ENCODE assay signal across 10 cellular contexts in genomic region chr14:72535485-72535884, GRCh38.
DNase-seq lines count a peak whose midpoint lies in the region; ATAC-seq and TF ChIP-seq lines count a peak whose summit lies in the region.
"Had no signal": no experiment of that assay in that cellular context is flagged by ENCODE, and none has a peak within 500 bp of the region (broad histone marks: within the 10 kb centered on the region; RNA-seq: fewer than 3 reads in every experiment).

No MANE protein-coding gene starts in this region.

- peaks cover 0 to 5% of the 10 kb centered on the region in 2 donors for H3K27me3 Mint-ChIP-seq in CD8-positive, alpha-beta memory T cell
- H3K27me3 Mint-ChIP-seq in effector memory CD8-positive, alpha-beta T cell, result peaks cover 13 to 16% of the 10 kb centered on the region in 2 donors

- H3K9me3 ChIP-seq in CD8-positive, alpha-beta memory T cell (ENCODE audit: low read length), result no peaks in the 10 kb centered on the region
- peaks cover 18% of the 10 kb centered on the region; the same call in 1 of the 2 replicates for H3K9me3 ChIP-seq in Loucy (ENCODE audit: insufficient read depth, low read depth, low read length)

- H3K4me2 ChIP-seq in Loucy (ENCODE audit: low read depth, low read length, poor library complexity, severe bottlenecking), result peak overlapping the region; percentile 53

- no peaks in the 10 kb centered on the region for H3K27me3 ChIP-seq in CD8-positive, alpha-beta memory T cell (ENCODE audit: insufficient read depth, low read length, poor library complexity, severe bottlenecking)
- no peaks in the 10 kb centered on the region for H3K27me3 ChIP-seq in Loucy (ENCODE audit: insufficient read depth, low read length, poor library complexity, severe bottlenecking)

- no peak overlapping the region for H3K27ac ChIP-seq in CD8-positive, alpha-beta memory T cell (ENCODE audit: low read depth, low read length)

- H3K9me3 Mint-ChIP-seq in CD8-positive, alpha-beta memory T cell, result peaks cover 4 to 12% (median 5%) of the 10 kb centered on the region in 5 donors
- H3K9me3 Mint-ChIP-seq in effector memory CD8-positive, alpha-beta T cell, result no peaks in the 10 kb centered on the region

- POLR2A ChIA-PET in CD8-positive, alpha-beta memory T cell (lab: Charles Lee), result interaction anchor here (0.8 kb wide), 1 partner anchor 170 kb away, joined by 4 read pairs; no protein-coding TSS in a partner anchor

- H3K9me2 ChIP-seq in Loucy (replicated peaks; ENCODE audit: low read depth, low read length), result no peaks in the 10 kb centered on the region

- no peaks in the 10 kb centered on the region for H3K79me2 ChIP-seq in Loucy (ENCODE audit: insufficient read depth, low read length)

- no peak overlapping the region for H3K9ac ChIP-seq in Loucy (ENCODE audit: low read depth, low read length, poor library complexity, severe bottlenecking)

- peak overlapping the region in 6 of 7 donors; percentile 23 to 64 (median 41) for H3K4me3 Mint-ChIP-seq in CD8-positive, alpha-beta memory T cell
- peak overlapping the region; percentile 37 to 64 for H3K4me3 Mint-ChIP-seq in effector memory CD8-positive, alpha-beta T cell

- no peak for TF ChIP-seq CTCF in Loucy (conservative IDR thresholded peaks at IDR 0.05; ENCODE audit: low read length)

- H3K4me1 ChIP-seq in CD8-positive, alpha-beta memory T cell (ENCODE audit: insufficient read depth, low read length), result peaks cover 54% of the 10 kb centered on the region
- H3K4me1 ChIP-seq in Loucy (ENCODE audit: insufficient read depth, low read length, poor library complexity, severe bottlenecking), result peaks cover 36% of the 10 kb centered on the region

- no peaks in the 10 kb centered on the region for H4K20me1 ChIP-seq in Loucy (ENCODE audit: insufficient read depth, low read length, poor library complexity, severe bottlenecking)

- ATAC-seq in GM19372 (IDR thresholded peaks at IDR 0.05; ENCODE audit: low read depth, unreplicated experiment) (peak; percentile 54), HG03469 (IDR thresholded peaks at IDR 0.05; ENCODE audit: unreplicated experiment) (no peak), HG02623 (IDR thresholded peaks at IDR 0.05; ENCODE audit: unreplicated experiment) (no peak), HG03457 (IDR thresholded peaks at IDR 0.05; ENCODE audit: unreplicated experiment) (no peak)
- peak; percentile 95 for ATAC-seq in effector memory CD8-positive, alpha-beta T cell (replicated peaks)

- H2AFZ ChIP-seq in Loucy (ENCODE audit: low read length), result no peak overlapping the region

- peaks cover 57 to 69% (median 68%) of the 10 kb centered on the region in 3 donors for H3K4me1 Mint-ChIP-seq in CD8-positive, alpha-beta memory T cell
- peaks cover 45 to 63% of the 10 kb centered on the region in 2 donors for H3K4me1 Mint-ChIP-seq in effector memory CD8-positive, alpha-beta T cell (ENCODE audit: low read depth in 2 of 2)

- peak overlapping the region in 1 of 8 donors; percentile 21 for H3K27ac Mint-ChIP-seq in CD8-positive, alpha-beta memory T cell
- no peak overlapping the region for H3K27ac Mint-ChIP-seq in effector memory CD8-positive, alpha-beta T cell

- CTCF ChIA-PET in CD8-positive, alpha-beta memory T cell (lab: Charles Lee), result no interaction called here

- peak overlapping the region; percentile 5 for H3K4me3 ChIP-seq in CD8-positive, alpha-beta memory T cell (ENCODE audit: low read length)
- peak overlapping the region; percentile 18 for H3K4me3 ChIP-seq in Loucy (ENCODE audit: low read length, poor library complexity, severe bottlenecking)

- no peaks in the 10 kb centered on the region for H3F3A ChIP-seq in Loucy (ENCODE audit: low read depth)

- no peaks in the 10 kb centered on the region for H3K36me3 Mint-ChIP-seq in CD8-positive, alpha-beta memory T cell
- H3K36me3 Mint-ChIP-seq in effector memory CD8-positive, alpha-beta T cell (ENCODE audit: insufficient read depth), result peaks cover 4% of the 10 kb centered on the region

- peak in 1 of 5 donors; percentile 37 for DNase-seq in CD8-positive, alpha-beta memory T cell
- no peak for DNase-seq in effector memory CD8-positive, alpha-beta T cell
- DNase-seq in NCI-H1092 treated with DMSO at 0.1 percent for 48 hours (lab: John Stamatoyannopoulos, UW), result no peak
- DNase-seq: effector CD8-positive, alpha-beta T cell; T1000 had no signal

- no peaks in the 10 kb centered on the region for H3K36me3 ChIP-seq in CD8-positive, alpha-beta memory T cell (ENCODE audit: insufficient read depth, low read length)
- no peaks in the 10 kb centered on the region for H3K36me3 ChIP-seq in Loucy (ENCODE audit: insufficient read depth, low read length)

Comparison
In these comparisons a context has a peak if more than half of its experiments do, and no peak if none do; other contexts are left out.
1. ATAC-seq: peak in GM19372 (single experiment) and effector memory CD8-positive, alpha-beta T cell (single experiment); none in HG03469 (single experiment), HG02623 (single experiment) and HG03457 (single experiment).